Comparison of ENCODE assay signal across 21 cellular contexts in genomic region chr7:64628721-64629120, GRCh38.
"Had no signal": no experiment of that assay in that cellular context is flagged by ENCODE, and none has a peak within 500 bp of the region (broad histone marks: within the 10 kb centered on the region; RNA-seq: fewer than 3 reads in every experiment).

No MANE protein-coding gene starts in this region.

- FAIRE-seq: astrocyte had no signal

- H3K36me3 ChIP-seq: Peyer's patch, SJSA1 had no signal

- DNase-seq: activated CD4-positive, alpha-beta memory T cell treated with anti-CD3 and anti-CD28 coated beads, Interleukin-2, amount 10 ng/mL, durations not matched to agents 7 days and 5 days; activated CD4-positive, alpha-beta T cell treated with anti-CD3 and anti-CD28 coated beads for 36 hours; activated CD4-positive, alpha-beta T cell treated with anti-CD3 and anti-CD28 coated beads, Interleukin-2, amount 50 U/mL, for 1 hour; activated gamma-delta T cell; activated naive CD4-positive, alpha-beta T cell treated with anti-CD3 and anti-CD28 coated beads for 36 hours; activated T-cell treated with anti-CD3 and anti-CD28 coated beads for 4 hours; activated T-cell treated with anti-CD3 and anti-CD28 coated beads, Interleukin-2, amount 50 U/mL, for 48 hours; amygdala; MM.1S; NCI-H1105; NCI-H1436 treated with DMSO at 0.1 percent for 48 hours; NCI-H187; NCI-H2081; NCI-H510A treated with DMSO at 0.1 percent for 48 hours; Peyer's patch; SHP77; T-cell had no signal

- H3K4me1 ChIP-seq: Peyer's patch, SJSA1 had no signal

- H3K9me3 ChIP-seq: Peyer's patch had no signal

- H3K27me3 ChIP-seq: Peyer's patch, SJSA1 had no signal

- ATAC-seq: activated CD4-positive, alpha-beta T cell treated with anti-CD3 and anti-CD28 coated beads for 36 hours; T-cell had no signal

- H3K4me3 ChIP-seq: Peyer's patch, SJSA1 had no signal

- H3K27ac ChIP-seq: Peyer's patch, RWPE1, SJSA1, VCaP had no signal
